Comparison of ENCODE assay signal across 8 cellular contexts in genomic region chr15:70097337-70098169, GRCh38. TPM values are rescaled to one million over a fixed set of nuclear protein-coding genes. Genes with fewer than 3 reads are reported as not detected.
A peak's percentile ranks its signal among the peaks of the same experiment; 100 is the strongest.
DNase-seq lines count a peak whose midpoint lies in the region; ATAC-seq and TF ChIP-seq lines count a peak whose summit lies in the region.

TSS of gene TLE3 (minus strand) at chr15:70097917. CDS start at chr15:70096798, 1,119 bp downstream.

- no peaks in the 10 kb centered on the region for H3K36me3 ChIP-seq in kidney epithelial cell (ENCODE audit: control insufficient read depth, insufficient read depth, low read length)

- peaks cover 4% of the 10 kb centered on the region for H3K27me3 ChIP-seq in kidney epithelial cell (ENCODE audit: control insufficient read depth, insufficient read depth, low read length)

- ATAC-seq in GM19043 (IDR thresholded peaks at IDR 0.05; ENCODE audit: low read depth, unreplicated experiment) (peak; percentile 57), HG03432 (IDR thresholded peaks at IDR 0.05; ENCODE audit: unreplicated experiment) (peak; percentile 58)

- TF ChIP-seq CTCF in choroid plexus epithelial cell (conservative IDR thresholded peaks at IDR 0.05; ENCODE audit: low read depth, low read length) = peak; percentile 45
- peak; percentile 43 for TF ChIP-seq CTCF in kidney epithelial cell (IDR thresholded peaks at IDR 0.05; ENCODE audit: insufficient read depth, low read length, poor library complexity, severe bottlenecking)

- H3K4me3 ChIP-seq in choroid plexus epithelial cell (ENCODE audit: low read depth, low read length) = peak within 1 kb of the TSS; percentile 84
- H3K4me3 ChIP-seq in kidney epithelial cell (ENCODE audit: low read depth, low read length) = peak within 1 kb of the TSS; percentile 61

- DNase-seq in AML-193 (lab: John Stamatoyannopoulos, UW) (peak; percentile 95 to 96), NCI-H510A (lab: John Stamatoyannopoulos, UW) (peak; percentile 85), choroid plexus epithelial cell (ENCODE audit: low read depth) (peak; percentile 99), kidney epithelial cell (ENCODE audit: low read depth) (peak; percentile 92)
- peak; percentile 96 for DNase-seq in activated CD4-positive, alpha-beta T cell treated with anti-CD3 and anti-CD28 coated beads for 24 hours (ENCODE audit: low read depth in 2 of 2)
- peak; percentile 93 to 96 for DNase-seq in stimulated activated CD4-positive, alpha-beta T cell treated with anti-CD3 and anti-CD28 coated beads, Interleukin-1b, Interleukin-23, amount 100 ng/mL, for 1 hour (ENCODE audit: low read depth in 2 of 2)

RNA-seq across cellular contexts. Expression of gene TLE3, which starts in this region (rescaled TPM):
- total RNA-seq in kidney epithelial cell = 67.5 and 90.9 TPM in 2 replicates

Comparison
In these comparisons a context has a peak if more than half of its experiments do, and no peak if none do; other contexts are left out.
1. Peak in every context shown above with its lines: DNase-seq, ATAC-seq and H3K4me3 ChIP-seq.